In the genomic region with DNA sequence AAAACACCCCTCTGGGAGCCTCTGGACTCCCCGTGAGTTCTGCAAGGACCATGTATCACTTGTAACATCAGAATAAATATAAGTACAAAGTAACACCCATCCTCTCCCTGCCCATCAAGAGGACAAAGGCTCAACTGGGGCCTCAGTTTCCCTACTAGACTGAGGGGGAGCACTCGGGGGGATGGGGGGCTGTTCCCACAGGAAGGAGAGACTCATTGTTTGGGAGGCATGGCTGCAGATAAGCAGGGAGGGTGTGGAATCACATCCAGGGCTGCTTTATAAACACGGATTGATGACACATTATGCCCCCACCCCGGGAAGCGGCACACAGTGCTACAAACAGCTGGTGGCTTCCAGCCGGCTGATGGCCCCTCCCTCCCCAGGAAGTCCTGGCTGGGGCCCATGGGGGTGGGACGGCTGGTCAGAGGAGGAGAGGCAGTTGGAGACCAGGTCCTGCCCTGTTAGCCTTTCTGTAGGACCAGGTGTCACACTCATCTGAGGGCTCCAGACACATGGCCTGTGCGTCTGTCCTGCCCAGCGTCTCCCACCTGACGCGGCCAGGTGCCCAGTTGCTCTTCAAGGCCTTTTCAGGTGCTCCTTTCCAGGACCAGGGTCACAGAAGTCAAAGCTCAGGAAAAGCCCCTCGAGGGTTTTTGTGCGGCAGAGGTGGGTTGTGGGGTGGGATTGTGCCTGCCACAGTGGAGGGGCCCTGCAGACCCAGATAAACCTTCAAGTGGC, we compare ENCODE assay signal across 8 cellular contexts. TPM values are rescaled to one million over a fixed set of nuclear protein-coding genes. Genes with fewer than 3 reads are reported as not detected.
A peak's percentile ranks its signal among the peaks of the same experiment; 100 is the strongest.
DNase-seq lines count a peak whose midpoint lies in the region; ATAC-seq and TF ChIP-seq lines count a peak whose summit lies in the region.

No MANE protein-coding gene starts in this region.

- DNase-seq in Caki2 (ENCODE audit: low read depth) (peak; percentile 75), IMR-90 (peak; percentile 95), cardiac septum (ENCODE audit: low spot score) (peak; percentile 91), skeletal muscle cell (ENCODE audit: low read depth) (no peak), cerebellar nuclear complex (lab: John Stamatoyannopoulos, UW) (no peak)
- no peak for DNase-seq in stimulated activated CD4-positive, alpha-beta T cell treated with anti-CD3 and anti-CD28 coated beads, Interleukin-4, amount 100 ng/mL, for 4 hours

- H3K4me1 Mint-ChIP-seq in activated T-helper 17 cell treated with anti-CD3 and anti-CD28 coated beads, Interleukin-2, amount 50 U/mL, for 72 hours, result peaks cover 11% of the 10 kb centered on the region

- peaks cover 12% of the 10 kb centered on the region for H4K20me1 ChIP-seq in IMR-90 (ENCODE audit: insufficient read depth, low read length)

- H2AK5ac ChIP-seq in IMR-90 (ENCODE audit: low read depth, low read length), result peak overlapping the region; percentile 97

- H3K9ac ChIP-seq in IMR-90 (ENCODE audit: low read depth, low read length), result peak overlapping the region; percentile 71

- BruUV-seq in IMR-90 (replicated peaks; lab: Mats Ljungman, UMichigan), result no TSS peak

- H3K56ac ChIP-seq in IMR-90 (ENCODE audit: extremely low read depth, insufficient read depth, low read length), result peak overlapping the region; percentile 81

- peak overlapping the region; percentile 74 for H2AFZ ChIP-seq in IMR-90 (replicated peaks; ENCODE audit: low read length, poor library complexity)

- peak overlapping the region; percentile 41 for H3K4me2 ChIP-seq in IMR-90 (ENCODE audit: low read depth, low read length)

- H2BK20ac ChIP-seq in IMR-90 (ENCODE audit: low read depth, low read length), result peak overlapping the region; percentile 55; the same call in 1 of the 2 replicates

- H3K4me3 ChIP-seq in IMR-90 (ENCODE audit: insufficient read depth, low read depth, low read length) (no peak overlapping the region), skeletal muscle cell (ENCODE audit: low read depth, low read length) (peak overlapping the region; percentile 80)

- no peak for TF ChIP-seq RAD21 in IMR-90 (IDR thresholded peaks at IDR 0.05; ENCODE audit: low read length)

- H4K5ac ChIP-seq in IMR-90 (ENCODE audit: low read depth, low read length), result peak overlapping the region; percentile 86

- peaks cover 43% of the 10 kb centered on the region for H3K4me1 ChIP-seq in IMR-90 (ENCODE audit: control insufficient read depth, insufficient read depth, low read length)

- H3K4me3 Mint-ChIP-seq in activated T-helper 17 cell treated with anti-CD3 and anti-CD28 coated beads, Interleukin-2, amount 50 U/mL, for 72 hours, result peak overlapping the region; percentile 75

- peak; percentile 22 for ATAC-seq in IMR-90 (ENCODE audit: low read depth)
- ATAC-seq in activated T-helper 17 cell treated with anti-CD3 and anti-CD28 coated beads, Interleukin-2, amount 50 U/mL, for 72 hours (replicated peaks), result no peak
- ATAC-seq in HG03280 (IDR thresholded peaks at IDR 0.05; ENCODE audit: unreplicated experiment), result no peak

- no peaks in the 10 kb centered on the region for H3K9me3 ChIP-seq in IMR-90 (ENCODE audit: control insufficient read depth, insufficient read depth, low read length)

- peak overlapping the region; percentile 94 for H2BK5ac ChIP-seq in IMR-90 (ENCODE audit: low read depth, low read length, poor library complexity, severe bottlenecking)

- TF ChIP-seq CTCF in IMR-90 (conservative IDR thresholded peaks at IDR 0.05; ENCODE audit: low read depth, low read length), result no peak

- H2AK9ac ChIP-seq in IMR-90 (replicated peaks; ENCODE audit: low read depth, low read length, poor library complexity), result peak overlapping the region; percentile 96

- 57% methylated on average over 3 of the region's 13 CpGs; no CpG with 5 or more reads in 1 of the 2 experiments for WGBS in IMR-90 (ENCODE audit: extremely low coverage in 2 of 2, insufficient read length in 1 of 2), 2 experiments

- POLR2A ChIA-PET in IMR-90 (lab: Charles Lee; ENCODE audit: unreplicated experiment), result no interaction called here

- peak overlapping the region; percentile 81 for H3K14ac ChIP-seq in IMR-90 (replicated peaks; ENCODE audit: low read depth, low read length)

- TF ChIP-seq POLR2A in IMR-90 (IDR thresholded peaks at IDR 0.05; ENCODE audit: low read depth, low read length), result 0 out of 2 replicates have a peak, but pooled peaks have one; percentile 20

- peak overlapping the region; percentile 98 for H3K27ac ChIP-seq in IMR-90 (ENCODE audit: insufficient read depth, low read length)

- peak overlapping the region; percentile 64 for H3K23ac ChIP-seq in IMR-90 (ENCODE audit: low read depth, low read length)

- intact Hi-C loops in IMR-90 (cut with micrococcal nuclease) (no loop called here), cardiac septum (cut with DNase I) (no loop called here)

- peak overlapping the region; percentile 42; the same call in 1 of the 3 replicates for H2BK15ac ChIP-seq in IMR-90 (ENCODE audit: low read depth, low read length)

- peak overlapping the region; percentile 75 for H3K27ac Mint-ChIP-seq in activated T-helper 17 cell treated with anti-CD3 and anti-CD28 coated beads, Interleukin-2, amount 50 U/mL, for 72 hours

- H3K36me3 Mint-ChIP-seq in activated T-helper 17 cell treated with anti-CD3 and anti-CD28 coated beads, Interleukin-2, amount 50 U/mL, for 72 hours (ENCODE audit: low read depth), result peaks cover 9% of the 10 kb centered on the region

- H3K79me1 ChIP-seq in IMR-90 (ENCODE audit: low read depth in 1 of 2, low read length in 2 of 2), result peaks cover 7 to 34% of the 10 kb centered on the region in 2 experiments

- H3K27me3 Mint-ChIP-seq in activated T-helper 17 cell treated with anti-CD3 and anti-CD28 coated beads, Interleukin-2, amount 50 U/mL, for 72 hours, result peaks cover 12% of the 10 kb centered on the region

- peak overlapping the region; percentile 93 for H4K91ac ChIP-seq in IMR-90 (ENCODE audit: insufficient read depth, low read depth, low read length)

- peaks cover 13% of the 10 kb centered on the region for H3K36me3 ChIP-seq in IMR-90 (ENCODE audit: control insufficient read depth, insufficient read depth, low read length)

- peaks cover 17% of the 10 kb centered on the region for H3K9me1 ChIP-seq in IMR-90 (ENCODE audit: insufficient read depth, low read length)

- no peaks in the 10 kb centered on the region for H3K9me3 Mint-ChIP-seq in activated T-helper 17 cell treated with anti-CD3 and anti-CD28 coated beads, Interleukin-2, amount 50 U/mL, for 72 hours

- peak overlapping the region; percentile 92 to 95 for H4K8ac ChIP-seq in IMR-90 (ENCODE audit: low read depth in 2 of 2, low read length in 2 of 2)

- peak overlapping the region; percentile 93 for H3K4ac ChIP-seq in IMR-90 (ENCODE audit: low read depth, low read length)

- in situ Hi-C loops in Caki2 (cut with HindIII; ENCODE audit: low pct_unique_long_range_greater_than_20kb, low sequenced_read_pairs) (no loop called here), IMR-90 (cut with MboI; ENCODE audit: low sequenced_read_pairs) (no loop called here)

- dilution Hi-C loops in IMR-90 (cut with HindIII; ENCODE audit: low sequenced_read_pairs, unreplicated experiment), result no loop called here

- peak overlapping the region; percentile 42 for H3K18ac ChIP-seq in IMR-90 (ENCODE audit: low read depth, low read length)

- H2BK120ac ChIP-seq in IMR-90 (ENCODE audit: low read depth, low read length), result peak overlapping the region; percentile 82

- H3K27me3 ChIP-seq in IMR-90 (ENCODE audit: control insufficient read depth, insufficient read depth, low read length), result no peaks in the 10 kb centered on the region

- CTCF ChIA-PET in IMR-90 (lab: Yijun Ruan, JAX), result interaction anchor here (1.0 kb wide), 1 partner anchor 11 kb away, joined by 3 read pairs; no protein-coding TSS in a partner anchor

RNA-seq across cellular contexts. Expression of gene MPG, which starts 1.3 kb away (rescaled TPM):
- total RNA-seq in Caki2 (2014; rRNA removed; shearing (Covaris generic); ENCODE audit: low replicate concordance), result 387 and 416 TPM in 2 replicates
- 66.7 and 74.2 TPM in 2 replicates for total RNA-seq in IMR-90 (2012; rRNA removed)
- polyA plus RNA-seq in IMR-90 (2012; rRNA removed), result 135 and 155 TPM in 2 replicates
- polyA plus RNA-seq in IMR-90 (2012; cell fraction: cytosol; rRNA removed), result 189 TPM in 2 replicates
- polyA plus RNA-seq in IMR-90 (2012; cell fraction: nucleus; rRNA removed; ENCODE audit: low replicate concordance), result 46.4 and 84.3 TPM in 2 replicates
- 10 to 100 TPM; 45.6 to 51.9 TPM for total RNA-seq in activated T-helper 17 cell treated with anti-CD3 and anti-CD28 coated beads, Interleukin-2, amount 50 U/mL, for 72 hours
- 33.6 TPM for total RNA-seq in cardiac septum

RNA-seq across cellular contexts. Expression of gene RHBDF1, which starts 4.3 kb away (rescaled TPM):
- total RNA-seq in Caki2 (2014; rRNA removed; shearing (Covaris generic); ENCODE audit: low replicate concordance), result 11.8 and 19.5 TPM in 2 replicates
- 11.1 and 13.8 TPM in 2 replicates for total RNA-seq in IMR-90 (2012; rRNA removed)
- polyA plus RNA-seq in IMR-90 (2012; rRNA removed), result 86.6 and 92.3 TPM in 2 replicates
- 42.6 and 77.4 TPM in 2 replicates for polyA plus RNA-seq in IMR-90 (2012; cell fraction: cytosol; rRNA removed)
- polyA plus RNA-seq in IMR-90 (2012; cell fraction: nucleus; rRNA removed; ENCODE audit: low replicate concordance), result 448 and 954 TPM in 2 replicates
- total RNA-seq in activated T-helper 17 cell treated with anti-CD3 and anti-CD28 coated beads, Interleukin-2, amount 50 U/mL, for 72 hours, result under 1 TPM in 1 of 2 donors, not detected in 1; 0.24 TPM
- total RNA-seq in cardiac septum, result 31.4 TPM

RNA-seq across cellular contexts. Expression of gene SNRNP25, which starts 23.1 kb away (rescaled TPM):
- 63.4 and 83.6 TPM in 2 replicates for total RNA-seq in Caki2 (2014; rRNA removed; shearing (Covaris generic); ENCODE audit: low replicate concordance)
- 63.3 and 88.0 TPM in 2 replicates for total RNA-seq in IMR-90 (2012; rRNA removed)
- polyA plus RNA-seq in IMR-90 (2012; rRNA removed), result 67.2 and 73.7 TPM in 2 replicates
- 69.1 and 93.4 TPM in 2 replicates for polyA plus RNA-seq in IMR-90 (2012; cell fraction: cytosol; rRNA removed)
- polyA plus RNA-seq in IMR-90 (2012; cell fraction: nucleus; rRNA removed; ENCODE audit: low replicate concordance), result 23.8 and 33.0 TPM in 2 replicates
- total RNA-seq in activated T-helper 17 cell treated with anti-CD3 and anti-CD28 coated beads, Interleukin-2, amount 50 U/mL, for 72 hours, result 10 to 100 TPM; 34.4 to 60.3 TPM
- total RNA-seq in cardiac septum, result 45.6 TPM

RNA-seq across cellular contexts. Expression of gene POLR3K, which starts 23.3 kb away (rescaled TPM):
- total RNA-seq in Caki2 (2014; rRNA removed; shearing (Covaris generic); ENCODE audit: low replicate concordance), result 32.3 and 39.8 TPM in 2 replicates
- total RNA-seq in IMR-90 (2012; rRNA removed) (9.0 and 10.6 TPM in 2 replicates), cardiac septum (9.2 TPM)
- 39.1 and 39.5 TPM in 2 replicates for polyA plus RNA-seq in IMR-90 (2012; rRNA removed)
- 33.6 and 33.9 TPM in 2 replicates for polyA plus RNA-seq in IMR-90 (2012; cell fraction: cytosol; rRNA removed)
- polyA plus RNA-seq in IMR-90 (2012; cell fraction: nucleus; rRNA removed; ENCODE audit: low replicate concordance), result 9.4 and 11.5 TPM in 2 replicates
- total RNA-seq in activated T-helper 17 cell treated with anti-CD3 and anti-CD28 coated beads, Interleukin-2, amount 50 U/mL, for 72 hours, result 10 to 100 TPM; 26.4 to 61.9 TPM

Comparison
In these comparisons a context has a peak if more than half of its experiments do, and no peak if none do; other contexts are left out.
1. DNase-seq: peak in Caki2 (single experiment), IMR-90 (single experiment) and cardiac septum (single experiment); none in skeletal muscle cell (single experiment), cerebellar nuclear complex (0 of 2) and stimulated activated CD4-positive, alpha-beta T cell treated with anti-CD3 and anti-CD28 coated beads, Interleukin-4, amount 100 ng/mL, for 4 hours (0 of 2).